In the genomic region with DNA sequence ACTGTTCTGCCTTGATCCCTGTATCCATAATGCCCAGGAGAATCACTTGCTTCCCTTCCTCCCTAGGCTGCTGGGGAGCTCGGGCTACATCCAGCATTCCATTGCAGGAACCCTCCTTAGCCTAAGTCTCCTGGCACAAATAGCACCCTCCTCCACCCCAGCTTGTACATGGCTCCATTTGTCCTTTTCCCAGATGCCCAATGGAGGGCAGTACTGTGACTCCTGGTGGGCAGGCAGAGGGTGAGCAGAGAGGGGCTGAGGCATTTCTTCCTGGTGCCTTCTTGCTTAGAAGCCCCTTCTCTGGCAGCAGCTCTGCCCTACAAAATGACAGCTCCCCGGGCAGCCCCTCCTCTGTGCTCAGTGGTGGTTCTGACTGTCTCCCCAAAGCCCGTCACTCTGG, we compare ENCODE assay signal across 13 cellular contexts.
A peak's percentile ranks its signal among the peaks of the same experiment; 100 is the strongest.
DNase-seq lines count a peak whose midpoint lies in the region; ATAC-seq and TF ChIP-seq lines count a peak whose summit lies in the region.
"Had no signal": no experiment of that assay in that cellular context is flagged by ENCODE, and none has a peak within 500 bp of the region (broad histone marks: within the 10 kb centered on the region; RNA-seq: fewer than 3 reads in every experiment).

No MANE protein-coding gene starts in this region.

- H3K9me3 ChIP-seq in mammary epithelial cell (replicated peaks; ENCODE audit: insufficient read depth, low read length) = no peaks in the 10 kb centered on the region
- H3K9me3 ChIP-seq in neural cell (ENCODE audit: low read length) = no peaks in the 10 kb centered on the region

- TF ChIP-seq EP300 in neural cell (conservative IDR thresholded peaks at IDR 0.05; ENCODE audit: poor library complexity, severe bottlenecking) = no peak

- H3K4me1 Mint-ChIP-seq in MCF 10A (ENCODE audit: insufficient read depth, unreplicated experiment) = no peaks in the 10 kb centered on the region
- H3K4me1 Mint-ChIP-seq in WTC11 = no peaks in the 10 kb centered on the region
- peaks cover 2 to 14% of the 10 kb centered on the region in 2 donors for H3K4me1 Mint-ChIP-seq in effector memory CD8-positive, alpha-beta T cell (ENCODE audit: low read depth in 2 of 2)
- H3K4me1 Mint-ChIP-seq: B cell had no signal

- peaks cover 38% of the 10 kb centered on the region for H3K36me3 Mint-ChIP-seq in MCF 10A (ENCODE audit: insufficient read depth, unreplicated experiment)
- peaks cover 16% of the 10 kb centered on the region for H3K36me3 Mint-ChIP-seq in WTC11
- H3K36me3 Mint-ChIP-seq in effector memory CD8-positive, alpha-beta T cell (ENCODE audit: insufficient read depth) = peaks cover 11% of the 10 kb centered on the region

- H2AFZ ChIP-seq in mammary epithelial cell (ENCODE audit: low read depth, low read length) (no peak overlapping the region), neural cell (ENCODE audit: low read depth, low read length) (no peak overlapping the region)

- H3K27ac ChIP-seq in mammary epithelial cell (ENCODE audit: insufficient read depth, low read depth, low read length) = no peak overlapping the region
- peak overlapping the region; percentile 53 for H3K27ac ChIP-seq in neural cell (ENCODE audit: low read length)

- BruUV-seq in MCF 10A (replicated peaks; lab: Mats Ljungman, UMichigan) (no TSS peak), mammary epithelial cell (replicated peaks; lab: Mats Ljungman, UMichigan) (no TSS peak)

- H3K4me3 Mint-ChIP-seq in MCF 10A (ENCODE audit: unreplicated experiment) = no peak overlapping the region
- H3K4me3 Mint-ChIP-seq in WTC11 = no peak overlapping the region
- no peak overlapping the region for H3K4me3 Mint-ChIP-seq in effector memory CD8-positive, alpha-beta T cell
- H3K4me3 Mint-ChIP-seq: B cell; CD4-positive, alpha-beta T cell had no signal

- no peaks in the 10 kb centered on the region for H3F3A ChIP-seq in neural cell (ENCODE audit: insufficient read depth, low read length, poor library complexity, severe bottlenecking)

- H3K36me3 ChIP-seq in mammary epithelial cell (ENCODE audit: insufficient read depth, low read length) = no peaks in the 10 kb centered on the region
- H3K36me3 ChIP-seq in neural cell (ENCODE audit: insufficient read depth, low read length) = no peaks in the 10 kb centered on the region
- H3K36me3 ChIP-seq: HAP-1 had no signal

- H3K79me2 ChIP-seq in mammary epithelial cell (ENCODE audit: insufficient read depth, low read length) (no peaks in the 10 kb centered on the region), neural cell (replicated peaks; ENCODE audit: insufficient read depth, low read length) (no peaks in the 10 kb centered on the region)

- no peak for TF ChIP-seq RAD21 in neural cell (conservative IDR thresholded peaks at IDR 0.05)

- intact Hi-C loops in MCF 10A (cut with micrococcal nuclease) = no loop called here
- intact Hi-C loops in mammary epithelial cell (cut with micrococcal nuclease) = no loop called here
- intact Hi-C loops in Right ventricle myocardium inferior (cut with DNase I) = no loop called here

- TF ChIP-seq CTCF in MCF 10A (IDR thresholded peaks at IDR 0.05; ENCODE audit: unreplicated experiment) (no peak), mammary epithelial cell (conservative IDR thresholded peaks at IDR 0.05 in 1 of 2, IDR thresholded peaks at IDR 0.05 in 1 of 2; ENCODE audit: extremely low read depth in 1 of 2, insufficient read depth in 1 of 2, low read depth in 1 of 2, low read length in 2 of 2) (no peak), WTC11 (IDR thresholded peaks at IDR 0.05) (no peak), neural cell (IDR thresholded peaks at IDR 0.05; ENCODE audit: poor library complexity, severe bottlenecking) (no peak)

- dilution Hi-C loops in mammary epithelial cell (cut with HindIII; ENCODE audit: low sequenced_read_pairs) = no loop called here

- peak overlapping the region; percentile 13 for H3K27ac Mint-ChIP-seq in MCF 10A (ENCODE audit: low read depth, unreplicated experiment)
- H3K27ac Mint-ChIP-seq in WTC11 = no peak overlapping the region
- H3K27ac Mint-ChIP-seq in effector memory CD8-positive, alpha-beta T cell = no peak overlapping the region
- H3K27ac Mint-ChIP-seq: B cell; CD4-positive, alpha-beta T cell had no signal

- DNase-seq in MCF 10A (ENCODE audit: unreplicated experiment) (no peak), mammary epithelial cell (no peak), WTC11 (ENCODE audit: low spot score) (no peak), globus pallidus (ENCODE audit: low spot score) (no peak), Right ventricle myocardium inferior (ENCODE audit: missing footprints) (no peak)
- no peak for DNase-seq in effector memory CD8-positive, alpha-beta T cell
- DNase-seq: C1 segment of cervical spinal cord; CD4-positive, alpha-beta T cell; DND-41; GDM1 had no signal

- H3K27me3 Mint-ChIP-seq in MCF 10A (ENCODE audit: insufficient read depth, unreplicated experiment) (no peaks in the 10 kb centered on the region), WTC11 (ENCODE audit: low read depth) (no peaks in the 10 kb centered on the region)
- H3K27me3 Mint-ChIP-seq in effector memory CD8-positive, alpha-beta T cell = no peaks in the 10 kb centered on the region
- H3K27me3 Mint-ChIP-seq: B cell; CD4-positive, alpha-beta T cell had no signal

- CTCF ChIA-PET in MCF 10A (lab: Yijun Ruan, JAX) = interaction anchor here (0.5 to 0.6 kb wide), 2 partner anchors 405 to 417 kb away, joined by 3 read pairs; no protein-coding TSS in a partner anchor
- CTCF ChIA-PET in mammary epithelial cell (lab: Charles Lee; ENCODE audit: low non-redundant PET) = no interaction called here
- CTCF ChIA-PET in WTC11 (lab: Charles Lee) = interaction anchor here (0.7 to 2.4 kb wide), 6 partner anchors 13 to 61 kb away, joined by 3 to 11 read pairs (median 3); no protein-coding TSS in a partner anchor

- H3K4me1 ChIP-seq in mammary epithelial cell (ENCODE audit: insufficient read depth, low read length) = no peaks in the 10 kb centered on the region
- H3K4me1 ChIP-seq: HAP-1 had no signal

- H3K4me2 ChIP-seq in mammary epithelial cell (ENCODE audit: insufficient read depth, low read depth, low read length) (no peak overlapping the region), neural cell (ENCODE audit: low read length) (no peak overlapping the region)

- H3K4me3 ChIP-seq in mammary epithelial cell (replicated peaks in 1 of 3; ENCODE audit: insufficient read depth in 1 of 3, low read depth in 2 of 3, low read length in 3 of 3) (no peak overlapping the region), neural cell (ENCODE audit: low read length) (peak overlapping the region; percentile 11)
- H3K4me3 ChIP-seq: HAP-1 had no signal

- H3K27me3 ChIP-seq in mammary epithelial cell (ENCODE audit: insufficient read depth, low read length) = no peaks in the 10 kb centered on the region
- H3K27me3 ChIP-seq in neural cell (ENCODE audit: insufficient read depth, low read depth, low read length) = no peaks in the 10 kb centered on the region

- 100% methylated on average over 3 of the region's 3 CpGs for WGBS in mammary epithelial cell (ENCODE audit: low coverage, missing lambda C conversion rate)

- H3K9ac ChIP-seq in mammary epithelial cell (ENCODE audit: insufficient read depth, low read length) (no peak overlapping the region), neural cell (ENCODE audit: low read length) (peak overlapping the region; percentile 34)

- ATAC-seq in WTC11 = peak; percentile 53; the same call in 1 of the 2 replicates
- ATAC-seq in Right ventricle myocardium inferior = no peak
- no peak for ATAC-seq in effector memory CD8-positive, alpha-beta T cell (replicated peaks)

- POLR2A ChIA-PET in MCF 10A (lab: Yijun Ruan, JAX) = interaction anchor here (0.6 kb wide), 1 partner anchor 48 kb away, joined by 4 read pairs; no protein-coding TSS in a partner anchor
- POLR2A ChIA-PET in WTC11 (lab: Charles Lee) = no interaction called here

- no peaks in the 10 kb centered on the region for H3K9me2 ChIP-seq in neural cell (ENCODE audit: insufficient read depth, low read length)

- in situ Hi-C loops in mammary epithelial cell (cut with MboI; ENCODE audit: low sequenced_read_pairs in 2 of 2) = no loop called here

- H4K20me1 ChIP-seq in mammary epithelial cell (ENCODE audit: insufficient read depth, low read length) = no peaks in the 10 kb centered on the region
- no peaks in the 10 kb centered on the region for H4K20me1 ChIP-seq in neural cell (ENCODE audit: insufficient read depth)

- H3K9me3 Mint-ChIP-seq in MCF 10A (ENCODE audit: unreplicated experiment) (no peaks in the 10 kb centered on the region), WTC11 (peaks cover 5% of the 10 kb centered on the region)
- no peaks in the 10 kb centered on the region for H3K9me3 Mint-ChIP-seq in effector memory CD8-positive, alpha-beta T cell
- H3K9me3 Mint-ChIP-seq: CD4-positive, alpha-beta T cell had no signal

TF ChIP-seq in WTC11, 78 proteins besides CTCF, POLR2A, EP300 and RAD21 (continues in another document):
- TF ChIP-seq ZNF232 (CRISPR knock-in tag; IDR thresholded peaks at IDR 0.05) (no peak), NFE2L1 (CRISPR knock-in tag; IDR thresholded peaks at IDR 0.05) (no peak), NFATC4 (CRISPR knock-in tag; IDR thresholded peaks at IDR 0.05) (no peak), MXD4 (CRISPR knock-in tag; IDR thresholded peaks at IDR 0.05; ENCODE audit: borderline replicate concordance) (no peak)
- TF ChIP-seq, protein P1, sequence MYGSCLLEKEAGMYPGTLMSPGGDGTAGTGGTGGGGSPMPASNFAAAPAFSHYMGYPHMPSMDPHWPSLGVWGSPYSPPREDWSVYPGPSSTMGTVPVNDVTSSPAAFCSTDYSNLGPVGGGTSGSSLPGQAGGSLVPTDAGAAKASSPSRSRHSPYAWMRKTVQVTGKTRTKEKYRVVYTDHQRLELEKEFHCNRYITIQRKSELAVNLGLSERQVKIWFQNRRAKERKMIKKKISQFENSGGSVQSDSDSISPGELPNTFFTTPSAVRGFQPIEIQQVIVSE (CRISPR knock-in tag; IDR thresholded peaks at IDR 0.05; ENCODE audit: borderline replicate concordance) = no peak
